ENCODE assay signal across 16 cellular contexts in genomic region chr2:192035731-192036442, GRCh38.
A peak's percentile ranks its signal among the peaks of the same experiment; 100 is the strongest.
DNase-seq lines count a peak whose midpoint lies in the region; ATAC-seq and TF ChIP-seq lines count a peak whose summit lies in the region.
"Had no signal": no experiment of that assay in that cellular context is flagged by ENCODE, and none has a peak within 500 bp of the region (broad histone marks: within the 10 kb centered on the region; RNA-seq: fewer than 3 reads in every experiment).

No MANE protein-coding gene starts in this region.

- H3K79me2 ChIP-seq in SK-N-SH (ENCODE audit: insufficient read depth) = no peaks in the 10 kb centered on the region

- no peaks in the 10 kb centered on the region for H4K20me1 ChIP-seq in SK-N-SH (ENCODE audit: insufficient read depth)
- H4K20me1 ChIP-seq: BLaER1 treated with 17β-estradiol and CSF1 and Interleukin-3, amounts not matched to agents 10 nM and 100 nM had no signal

- peak; percentile 35 for DNase-seq in GM04503 (ENCODE audit: low read depth)
- no peak for DNase-seq in SK-N-SH
- peak; percentile 54 to 76 for DNase-seq in foreskin fibroblast
- DNase-seq in coronary artery (ENCODE audit: low spot score) = no peak
- DNase-seq in NCI-H1105 (lab: John Stamatoyannopoulos, UW) = no peak
- DNase-seq: activated CD4-positive, alpha-beta T cell treated with anti-CD3 and anti-CD28 coated beads, Interleukin-2, amount 50 U/mL, for 1 hour; activated gamma-delta T cell; NCI-H1417 treated with DMSO at 0.1 percent for 48 hours; stimulated activated CD8-positive, alpha-beta memory T cell treated with anti-CD3 and anti-CD28 coated beads, Interleukin-4, amount 100 ng/mL, for 48 hours; T-helper 1 cell had no signal

- TF ChIP-seq CTCF in 22Rv1 (IDR thresholded peaks at IDR 0.05) (no peak), SK-N-SH (IDR thresholded peaks at IDR 0.05) (no peak), foreskin fibroblast (IDR thresholded peaks at IDR 0.05; ENCODE audit: low read depth, low read length) (no peak), coronary artery (IDR thresholded peaks at IDR 0.05) (no peak)

- no peaks in the 10 kb centered on the region for H3F3A ChIP-seq in SK-N-SH (replicated peaks; ENCODE audit: insufficient read depth)

- H2AFZ ChIP-seq in SK-N-SH (ENCODE audit: low read depth) = peak overlapping the region; percentile 54

- H3K9me2 ChIP-seq in SK-N-SH = no peaks in the 10 kb centered on the region

- H3K36me3 ChIP-seq in SK-N-SH (replicated peaks in 1 of 2; ENCODE audit: control insufficient read depth in 1 of 2, insufficient read depth in 2 of 2, low read length in 1 of 2) = no peaks in the 10 kb centered on the region
- H3K36me3 ChIP-seq: BLaER1 treated with 17β-estradiol and CSF1 and Interleukin-3, amounts not matched to agents 10 nM and 100 nM; vagina had no signal

- peak overlapping the region; percentile 28 to 42; a peak in 3 of 4 replicates for H3K4me3 ChIP-seq in SK-N-SH (ENCODE audit: low read depth in 2 of 2, low read length in 1 of 2)
- peak overlapping the region in 1 of 2 donors; percentile 20 for H3K4me3 ChIP-seq in foreskin fibroblast (ENCODE audit: low read depth in 1 of 2, low read length in 2 of 2)
- H3K4me3 ChIP-seq in coronary artery = no peak overlapping the region
- H3K4me3 ChIP-seq: BLaER1 treated with 17β-estradiol and CSF1 and Interleukin-3, amounts not matched to agents 10 nM and 100 nM; vagina had no signal

- H3K9ac ChIP-seq in SK-N-SH = no peak overlapping the region
- H3K9ac ChIP-seq: BLaER1 treated with 17β-estradiol and CSF1 and Interleukin-3, amounts not matched to agents 10 nM and 100 nM had no signal

- H3K9me3 ChIP-seq in SK-N-SH = no peaks in the 10 kb centered on the region
- H3K9me3 ChIP-seq: BLaER1 treated with 17β-estradiol and CSF1 and Interleukin-3, amounts not matched to agents 10 nM and 100 nM; vagina had no signal

- WGBS in SK-N-SH (ENCODE audit: low lambda C conversion rate) = 9% methylated on average over 3 of the region's 3 CpGs

- no peak for TF ChIP-seq EP300 in SK-N-SH (IDR thresholded peaks at IDR 0.05; ENCODE audit: borderline replicate concordance in 1 of 2, low read depth in 1 of 2, low read length in 1 of 2)

- no peaks in the 10 kb centered on the region for H3K27me3 ChIP-seq in SK-N-SH (ENCODE audit: insufficient read depth)
- H3K27me3 ChIP-seq: BLaER1 treated with 17β-estradiol and CSF1 and Interleukin-3, amounts not matched to agents 10 nM and 100 nM; vagina had no signal

- ATAC-seq in HG03457 (IDR thresholded peaks at IDR 0.05; ENCODE audit: unreplicated experiment) (no peak), GM18502 (IDR thresholded peaks at IDR 0.05; ENCODE audit: poor library complexity, unreplicated experiment) (no peak)
- ATAC-seq: esophagus mucosa had no signal

- CTCF ChIA-PET in SK-N-SH (lab: Yijun Ruan, JAX) = no interaction called here

- H3K4me2 ChIP-seq in SK-N-SH = peak overlapping the region; percentile 76
- H3K4me2 ChIP-seq: BLaER1 treated with 17β-estradiol and CSF1 and Interleukin-3, amounts not matched to agents 10 nM and 100 nM had no signal

- H3K27ac ChIP-seq in 22Rv1 = 0 out of 2 replicates have a peak overlapping the region, but pooled peaks have one; percentile 9
- H3K27ac ChIP-seq in SK-N-SH (ENCODE audit: low read depth in 2 of 2, low read length in 1 of 2) = peak overlapping the region; percentile 53 to 68; a peak in 3 of 4 replicates
- no peak overlapping the region for H3K27ac ChIP-seq in coronary artery
- H3K27ac ChIP-seq: BLaER1 treated with 17β-estradiol and CSF1 and Interleukin-3, amounts not matched to agents 10 nM and 100 nM; vagina had no signal

- TF ChIP-seq RAD21 in SK-N-SH (IDR thresholded peaks at IDR 0.05; ENCODE audit: low read length) = no peak

- H3K4me1 ChIP-seq in SK-N-SH (ENCODE audit: control insufficient read depth in 1 of 2, insufficient read depth in 2 of 2, low read depth in 1 of 2, low read length in 1 of 2) = peaks cover 0 to 3% of the 10 kb centered on the region in 2 experiments; a peak in 3 of 4 replicates
- H3K4me1 ChIP-seq: BLaER1 treated with 17β-estradiol and CSF1 and Interleukin-3, amounts not matched to agents 10 nM and 100 nM; vagina had no signal

- POLR2A ChIA-PET in SK-N-SH (lab: Yijun Ruan, JAX) = no interaction called here

TF ChIP-seq in SK-N-SH, 30 proteins besides CTCF, POLR2A, EP300 and RAD21:
- TF ChIP-seq MAX (IDR thresholded peaks at IDR 0.05; ENCODE audit: low read depth) (peak; percentile 51; the same call in 1 of the 2 replicates), TCF12 (IDR thresholded peaks at IDR 0.05) (peak; percentile 42; the same call in 1 of the 2 replicates), JUND (IDR thresholded peaks at IDR 0.05) (peak; percentile 38), REST (IDR thresholded peaks at IDR 0.05; ENCODE audit: low read depth, low read length) (no peak)

Comparison
In these comparisons a context has a peak if more than half of its experiments do, and no peak if none do; other contexts are left out.
1. H3K27ac ChIP-seq: peak in 22Rv1 (single experiment) and SK-N-SH (2 of 2); none in coronary artery (0 of 2).
2. DNase-seq: peak in GM04503 (single experiment) and foreskin fibroblast (2 of 2); none in SK-N-SH (single experiment), coronary artery (single experiment) and NCI-H1105 (single experiment).